Comparison of ENCODE assay signal across 18 cellular contexts in genomic region chr20:41483553-41483930, GRCh38.
A peak's percentile ranks its signal among the peaks of the same experiment; 100 is the strongest.
DNase-seq lines count a peak whose midpoint lies in the region; FAIRE-seq and TF ChIP-seq lines count a peak whose summit lies in the region.
"Had no signal": no experiment of that assay in that cellular context is flagged by ENCODE, and none has a peak within 500 bp of the region (broad histone marks: within the 10 kb centered on the region; RNA-seq: fewer than 3 reads in every experiment).

No MANE protein-coding gene starts in this region.

- 0 out of 2 replicates have a peak, but pooled peaks cover 2% of the 10 kb centered on the region for H3K9me3 ChIP-seq in SJSA1 (replicated peaks)
- no peaks in the 10 kb centered on the region for H3K9me3 ChIP-seq in colonic mucosa

- H3K27me3 ChIP-seq in SJSA1 (replicated peaks) (no peaks in the 10 kb centered on the region), colonic mucosa (no peaks in the 10 kb centered on the region)

- H3K4me1 ChIP-seq in SJSA1 (replicated peaks) (peaks cover 35% of the 10 kb centered on the region), colonic mucosa (no peaks in the 10 kb centered on the region)
- H3K4me1 ChIP-seq: parathyroid adenoma had no signal

- FAIRE-seq in urothelium cell line (lab: Jason Lieb, UNC) = no peak
- FAIRE-seq: TTC549 had no signal

- H3K36me3 ChIP-seq in SJSA1 = peaks cover 57% of the 10 kb centered on the region
- no peaks in the 10 kb centered on the region for H3K36me3 ChIP-seq in colonic mucosa

- H3K4me3 ChIP-seq in SJSA1 = no peak overlapping the region
- no peak overlapping the region for H3K4me3 ChIP-seq in fibroblast of the aortic adventitia (ENCODE audit: low read depth, low read length)
- no peak overlapping the region for H3K4me3 ChIP-seq in colonic mucosa
- H3K4me3 ChIP-seq: SK-N-MC had no signal

- DNase-seq in activated naive CD8-positive, alpha-beta T cell treated with anti-CD3 and anti-CD28 coated beads for 36 hours = no peak
- DNase-seq in SJSA1 (ENCODE audit: low read depth in 1 of 2, low spot score in 2 of 2) = peak; percentile 42 to 53
- DNase-seq in fibroblast of the aortic adventitia (ENCODE audit: low read depth) = peak; percentile 16
- peak; percentile 18 for DNase-seq in urothelium cell line (ENCODE audit: low spot score)
- DNase-seq in colonic mucosa = no peak
- no peak for DNase-seq in inferior parietal cortex (ENCODE audit: extremely low spot score)
- no peak for DNase-seq in T-helper 2 cell treated with Interferon-gamma antibody and Interleukin-4, amounts not matched to agents 5 μg/mL and 100 μg/mL, for 36 hours (ENCODE audit: low spot score)
- DNase-seq: activated CD4-positive, alpha-beta memory T cell treated with anti-CD3 and anti-CD28 coated beads, Interleukin-2, amount 10 ng/mL, durations not matched to agents 7 days and 5 days; anterior cingulate cortex; NCI-H2029; NCI-H524; stimulated activated naive CD4-positive, alpha-beta T cell had no signal

- H3K4me3 Mint-ChIP-seq in activated naive CD8-positive, alpha-beta T cell = no peak overlapping the region
- no peak overlapping the region for H3K4me3 Mint-ChIP-seq in activated naive CD8-positive, alpha-beta T cell treated with anti-CD3 and anti-CD28 coated beads for 36 hours
- H3K4me3 Mint-ChIP-seq in T-helper 2 cell treated with Interferon-gamma antibody and Interleukin-4, amounts not matched to agents 5 μg/mL and 100 μg/mL, for 36 hours = no peak overlapping the region
- H3K4me3 Mint-ChIP-seq: activated CD4-positive, alpha-beta memory T cell treated with anti-CD3 and anti-CD28 coated beads, Interleukin-2, amount 10 ng/mL, durations not matched to agents 7 days and 5 days; type B pancreatic cell had no signal

- H3K9ac ChIP-seq in colonic mucosa (ENCODE audit: low read depth in 2 of 2, low read length in 2 of 2) = no peak overlapping the region
- H3K9ac ChIP-seq: parathyroid adenoma had no signal

- intact Hi-C loops in colonic mucosa (cut with DNase I) = no loop called here

- peaks cover 13% of the 10 kb centered on the region for H3K36me3 Mint-ChIP-seq in activated naive CD8-positive, alpha-beta T cell
- peaks cover 17% of the 10 kb centered on the region for H3K36me3 Mint-ChIP-seq in activated naive CD8-positive, alpha-beta T cell treated with anti-CD3 and anti-CD28 coated beads for 36 hours
- peaks cover 33% of the 10 kb centered on the region for H3K36me3 Mint-ChIP-seq in T-helper 2 cell treated with Interferon-gamma antibody and Interleukin-4, amounts not matched to agents 5 μg/mL and 100 μg/mL, for 36 hours (ENCODE audit: low read depth)

- H3K27me3 Mint-ChIP-seq in activated naive CD8-positive, alpha-beta T cell = no peaks in the 10 kb centered on the region
- H3K27me3 Mint-ChIP-seq in activated naive CD8-positive, alpha-beta T cell treated with anti-CD3 and anti-CD28 coated beads for 36 hours = no peaks in the 10 kb centered on the region
- no peaks in the 10 kb centered on the region for H3K27me3 Mint-ChIP-seq in T-helper 2 cell treated with Interferon-gamma antibody and Interleukin-4, amounts not matched to agents 5 μg/mL and 100 μg/mL, for 36 hours (ENCODE audit: low read depth)
- H3K27me3 Mint-ChIP-seq: activated CD4-positive, alpha-beta memory T cell treated with anti-CD3 and anti-CD28 coated beads, Interleukin-2, amount 10 ng/mL, durations not matched to agents 7 days and 5 days; type B pancreatic cell had no signal

- H3K27ac Mint-ChIP-seq in activated naive CD8-positive, alpha-beta T cell = peak overlapping the region; percentile 51
- no peak overlapping the region for H3K27ac Mint-ChIP-seq in activated naive CD8-positive, alpha-beta T cell treated with anti-CD3 and anti-CD28 coated beads for 36 hours
- H3K27ac Mint-ChIP-seq in T-helper 2 cell treated with Interferon-gamma antibody and Interleukin-4, amounts not matched to agents 5 μg/mL and 100 μg/mL, for 36 hours = no peak overlapping the region
- H3K27ac Mint-ChIP-seq: activated CD4-positive, alpha-beta memory T cell treated with anti-CD3 and anti-CD28 coated beads, Interleukin-2, amount 10 ng/mL, durations not matched to agents 7 days and 5 days; type B pancreatic cell had no signal

- no peaks in the 10 kb centered on the region for H3K9me3 Mint-ChIP-seq in activated naive CD8-positive, alpha-beta T cell (ENCODE audit: low read depth)
- peaks cover 8% of the 10 kb centered on the region for H3K9me3 Mint-ChIP-seq in activated naive CD8-positive, alpha-beta T cell treated with anti-CD3 and anti-CD28 coated beads for 36 hours
- H3K9me3 Mint-ChIP-seq in T-helper 2 cell treated with Interferon-gamma antibody and Interleukin-4, amounts not matched to agents 5 μg/mL and 100 μg/mL, for 36 hours = no peaks in the 10 kb centered on the region
- H3K9me3 Mint-ChIP-seq: activated CD4-positive, alpha-beta memory T cell treated with anti-CD3 and anti-CD28 coated beads, Interleukin-2, amount 10 ng/mL, durations not matched to agents 7 days and 5 days; type B pancreatic cell had no signal

- H3K27ac ChIP-seq in SJSA1 (peak overlapping the region; percentile 91), colonic mucosa (no peak overlapping the region)
- H3K27ac ChIP-seq: epithelial cell of prostate, parathyroid adenoma, SK-N-MC had no signal

- TF ChIP-seq CTCF in fibroblast of the aortic adventitia (IDR thresholded peaks at IDR 0.05; ENCODE audit: insufficient read depth, low read length) (no peak), colonic mucosa (IDR thresholded peaks at IDR 0.05) (no peak)

- peaks cover 24% of the 10 kb centered on the region for H3K4me1 Mint-ChIP-seq in activated naive CD8-positive, alpha-beta T cell (ENCODE audit: low read depth)
- H3K4me1 Mint-ChIP-seq in activated naive CD8-positive, alpha-beta T cell treated with anti-CD3 and anti-CD28 coated beads for 36 hours = peaks cover 22% of the 10 kb centered on the region
- H3K4me1 Mint-ChIP-seq in T-helper 2 cell treated with Interferon-gamma antibody and Interleukin-4, amounts not matched to agents 5 μg/mL and 100 μg/mL, for 36 hours (ENCODE audit: low read depth) = peaks cover 18% of the 10 kb centered on the region

Comparison
In these comparisons a context has a peak if more than half of its experiments do, and no peak if none do; other contexts are left out.
1. DNase-seq: peak in SJSA1 (2 of 2), fibroblast of the aortic adventitia (single experiment) and urothelium cell line (single experiment); none in activated naive CD8-positive, alpha-beta T cell treated with anti-CD3 and anti-CD28 coated beads for 36 hours (single experiment), colonic mucosa (single experiment), inferior parietal cortex (single experiment) and T-helper 2 cell treated with Interferon-gamma antibody and Interleukin-4, amounts not matched to agents 5 μg/mL and 100 μg/mL, for 36 hours (single experiment).